26 cellular contexts compared by ENCODE assay signal in genomic region chr2:47022399-47022798, GRCh38.
DNase-seq lines count a peak whose midpoint lies in the region; ATAC-seq, FAIRE-seq and TF ChIP-seq lines count a peak whose summit lies in the region.
"Had no signal": no experiment of that assay in that cellular context is flagged by ENCODE, and none has a peak within 500 bp of the region (broad histone marks: within the 10 kb centered on the region; RNA-seq: fewer than 3 reads in every experiment).

No MANE protein-coding gene starts in this region.

- no peak for FAIRE-seq in kidney (lab: Jason Lieb, UNC)

- H3K4me1 Mint-ChIP-seq in type B pancreatic cell (ENCODE audit: unreplicated experiment): peaks cover 19% of the 10 kb centered on the region
- H3K4me1 Mint-ChIP-seq: activated CD8-positive, alpha-beta memory T cell treated with anti-CD3 and anti-CD28 coated beads, Interleukin-2, amount 10 ng/mL, durations not matched to agents 7 days and 5 days had no signal

- H3K4me1 ChIP-seq in heart right ventricle: peaks cover 9 to 69% (median 37%) of the 10 kb centered on the region in 9 donors
- peaks cover 8 to 14% of the 10 kb centered on the region in 2 donors for H3K4me1 ChIP-seq in kidney (ENCODE audit: control insufficient read depth in 1 of 2, insufficient read depth in 1 of 2, low read depth in 1 of 2, low read length in 2 of 2)
- peaks cover 46 to 75% (median 70%) of the 10 kb centered on the region in 4 donors for H3K4me1 ChIP-seq in esophagus muscularis mucosa
- H3K4me1 ChIP-seq: left lung had no signal

- H3K4me3 ChIP-seq in heart right ventricle (no peak overlapping the region), kidney (ENCODE audit: low read length in 2 of 2) (no peak overlapping the region), esophagus muscularis mucosa (no peak overlapping the region)
- H3K4me3 ChIP-seq: hepatocyte, left lung, smooth muscle cell, thoracic aorta had no signal

- H3K27me3 Mint-ChIP-seq in type B pancreatic cell: no peaks in the 10 kb centered on the region
- H3K27me3 Mint-ChIP-seq: activated CD8-positive, alpha-beta memory T cell treated with anti-CD3 and anti-CD28 coated beads, Interleukin-2, amount 10 ng/mL, durations not matched to agents 7 days and 5 days; naive B cell; T-cell had no signal

- TF ChIP-seq POLR2A in esophagus muscularis mucosa (IDR thresholded peaks at IDR 0.05; ENCODE audit: low read depth): no peak

- WGBS in heart right ventricle, 2 donors: 90 to 98% methylated on average over 10 of the region's 10 CpGs
- 95% methylated on average over 9 of the region's 10 CpGs for WGBS in esophagus muscularis mucosa

- TF ChIP-seq EP300 in esophagus muscularis mucosa (IDR thresholded peaks at IDR 0.05): no peak

- H3K9me3 ChIP-seq in heart right ventricle: no peaks in the 10 kb centered on the region
- no peaks in the 10 kb centered on the region for H3K9me3 ChIP-seq in kidney (ENCODE audit: control insufficient read depth in 1 of 2, low read length in 2 of 2)
- H3K9me3 ChIP-seq in esophagus muscularis mucosa: no peaks in the 10 kb centered on the region
- H3K9me3 ChIP-seq: left lung, thoracic aorta had no signal

- H3K36me3 Mint-ChIP-seq in type B pancreatic cell: peaks cover 6% of the 10 kb centered on the region

- TF ChIP-seq CTCF in heart right ventricle (IDR thresholded peaks at IDR 0.05): no peak
- no peak for TF ChIP-seq CTCF in RWPE1 (conservative IDR thresholded peaks at IDR 0.05; ENCODE audit: low read depth)
- no peak for TF ChIP-seq CTCF in kidney (IDR thresholded peaks at IDR 0.05; ENCODE audit: borderline replicate concordance, extremely low read depth, insufficient read depth)
- TF ChIP-seq CTCF in type B pancreatic cell (conservative IDR thresholded peaks at IDR 0.05): no peak
- no peak for TF ChIP-seq CTCF in esophagus muscularis mucosa (IDR thresholded peaks at IDR 0.05)

- peak overlapping the region in 1 of 2 donors; percentile 40 for H3K9ac ChIP-seq in kidney (ENCODE audit: low read length in 2 of 2)

- H3K27ac ChIP-seq in heart right ventricle (peak overlapping the region in 8 of 10 donors; percentile 71 to 90 (median 82)), RWPE1 (peak overlapping the region; percentile 29), kidney (ENCODE audit: low read depth in 2 of 2, low read length in 2 of 2) (peak overlapping the region; percentile 73 to 84), esophagus muscularis mucosa (replicated peaks in 1 of 4) (peak overlapping the region in 2 of 4 donors; percentile 91 to 94)
- H3K27ac ChIP-seq: brain microvascular endothelial cell, foreskin keratinocyte, hepatocyte, left lung, thoracic aorta had no signal

- CTCF ChIA-PET in RWPE1 (lab: Yijun Ruan, JAX): no interaction called here

- ATAC-seq in heart right ventricle (no peak), GM18870 (IDR thresholded peaks at IDR 0.05; ENCODE audit: unreplicated experiment) (no peak)
- ATAC-seq: activated CD8-positive, alpha-beta memory T cell treated with anti-CD3 and anti-CD28 coated beads, Interleukin-2, amount 10 ng/mL, durations not matched to agents 7 days and 5 days; foreskin keratinocyte; left lung; Panc1 had no signal

- POLR2A ChIA-PET in RWPE1 (lab: Yijun Ruan, JAX; ENCODE audit: low non-redundant PET): no interaction called here

- H3K9me3 Mint-ChIP-seq in type B pancreatic cell: no peaks in the 10 kb centered on the region
- H3K9me3 Mint-ChIP-seq: T-cell had no signal

- H3K27ac Mint-ChIP-seq in type B pancreatic cell: peak overlapping the region; percentile 5
- H3K27ac Mint-ChIP-seq: activated CD8-positive, alpha-beta memory T cell treated with anti-CD3 and anti-CD28 coated beads, Interleukin-2, amount 10 ng/mL, durations not matched to agents 7 days and 5 days had no signal

- H3K36me3 ChIP-seq in heart right ventricle (peaks cover 0 to 83% (median 16%) of the 10 kb centered on the region in 9 donors), kidney (ENCODE audit: control insufficient read depth in 1 of 2, insufficient read depth in 2 of 2, low read length in 2 of 2) (peaks cover 5 to 22% of the 10 kb centered on the region in 2 donors), esophagus muscularis mucosa (peaks cover 16 to 58% (median 44%) of the 10 kb centered on the region in 4 donors)

- no peak overlapping the region for H3K4me3 Mint-ChIP-seq in type B pancreatic cell
- H3K4me3 Mint-ChIP-seq: activated CD8-positive, alpha-beta memory T cell treated with anti-CD3 and anti-CD28 coated beads, Interleukin-2, amount 10 ng/mL, durations not matched to agents 7 days and 5 days; naive B cell; T-cell had no signal

- H3K27me3 ChIP-seq in heart right ventricle (no peaks in the 10 kb centered on the region), esophagus muscularis mucosa (no peaks in the 10 kb centered on the region)
- H3K27me3 ChIP-seq: brain microvascular endothelial cell, foreskin keratinocyte, hepatocyte, left lung had no signal

- DNase-seq in heart right ventricle (no peak), cardiac septum (ENCODE audit: low spot score) (no peak), RWPE1 (ENCODE audit: low spot score) (no peak), kidney (no peak), type B pancreatic cell (ENCODE audit: extremely low spot score, unreplicated experiment) (no peak), esophagus muscularis mucosa (ENCODE audit: extremely low spot score) (no peak)
- no peak for DNase-seq in stimulated activated CD4-positive, alpha-beta T cell treated with anti-CD3 and anti-CD28 coated beads, Interleukin-2, amount 100 ng/mL, for 24 hours
- DNase-seq: activated CD8-positive, alpha-beta memory T cell treated with anti-CD3 and anti-CD28 coated beads, Interleukin-2, amount 10 ng/mL, durations not matched to agents 7 days and 5 days; brain microvascular endothelial cell; DMS 273 treated with DMSO at 0.1 percent for 48 hours; effector CD8-positive, alpha-beta T cell; foreskin keratinocyte; HCEC 1CT; IMR-90; naive B cell; NCI-H1105 treated with DMSO at 0.1 percent for 48 hours; NCI-H2029 treated with DMSO at 0.1 percent for 48 hours; NCI-H446 treated with DMSO at 0.1 percent for 48 hours; retina; T-cell had no signal

- intact Hi-C loops in heart right ventricle (cut with DNase I): no loop called here
- intact Hi-C loops in cardiac septum (cut with DNase I): no loop called here
- intact Hi-C loops in kidney (cut with DNase I): no loop called here
- intact Hi-C loops in esophagus muscularis mucosa (cut with DNase I): no loop called here
